ENCODE assay signal across 10 cellular contexts in the genomic region with DNA sequence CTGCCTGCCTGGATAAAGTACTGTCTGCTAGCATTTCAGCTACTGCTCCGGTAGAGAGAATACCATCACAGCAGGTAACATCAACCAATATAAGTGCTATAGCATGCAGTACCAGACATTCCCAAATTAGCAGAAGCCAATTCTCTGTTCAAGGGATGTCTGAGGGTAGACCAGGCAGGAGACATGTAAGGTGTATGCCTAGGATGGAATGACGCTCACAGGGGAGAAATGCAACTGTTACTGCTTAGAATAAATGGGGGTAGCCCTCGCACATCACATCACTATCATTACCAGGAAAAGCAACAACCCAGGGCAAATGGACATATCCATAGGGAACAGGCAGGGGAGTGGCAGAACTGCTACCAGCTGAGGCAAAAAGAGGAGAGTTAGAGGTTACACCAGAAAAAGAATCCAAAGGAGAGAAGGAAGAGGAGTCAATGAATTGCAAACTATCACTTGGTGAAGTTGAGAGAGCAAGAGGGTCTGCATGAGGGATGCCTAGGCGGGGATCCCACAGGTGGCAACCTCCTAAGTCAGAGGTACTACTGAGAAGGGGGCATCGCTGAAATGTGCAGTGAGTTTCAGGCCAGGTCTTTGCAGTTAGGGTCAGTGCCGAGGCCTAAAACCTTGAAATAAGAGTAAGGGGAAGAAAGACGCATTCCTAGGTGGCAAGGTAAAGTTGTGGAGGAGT. TPM values are rescaled to one million over a fixed set of nuclear protein-coding genes. Genes with fewer than 3 reads are reported as not detected.
DNase-seq lines count a peak whose midpoint lies in the region; ATAC-seq and TF ChIP-seq lines count a peak whose summit lies in the region.
"Had no signal": no experiment of that assay in that cellular context is flagged by ENCODE, and none has a peak within 500 bp of the region (broad histone marks: within the 10 kb centered on the region; RNA-seq: fewer than 3 reads in every experiment).

No MANE protein-coding gene starts in this region.

- H3K4me3 ChIP-seq in left ventricle myocardium inferior (peak overlapping the region; percentile 98), body of pancreas (peak overlapping the region; percentile 78 to 93), mesodermal cell (ENCODE audit: extremely low read depth, insufficient read depth, low read length, poor library complexity, severe bottlenecking) (peak overlapping the region; percentile 74), vagina (peak overlapping the region; percentile 78 to 85)

- H3K36me3 ChIP-seq in left ventricle myocardium inferior (peaks cover 34% of the 10 kb centered on the region), body of pancreas (replicated peaks in 1 of 2; ENCODE audit: insufficient read depth in 1 of 2, low read depth in 2 of 2) (peaks cover 19 to 28% of the 10 kb centered on the region in 2 donors), mesodermal cell (ENCODE audit: control insufficient read depth, insufficient read depth, low read length) (peaks cover 36% of the 10 kb centered on the region), vagina (peaks cover 0 to 34% of the 10 kb centered on the region in 2 donors)

- TF ChIP-seq CTCF in left ventricle myocardium inferior (IDR thresholded peaks at IDR 0.05; ENCODE audit: borderline replicate concordance) (no peak), body of pancreas (IDR thresholded peaks at IDR 0.05) (no peak), vagina (IDR thresholded peaks at IDR 0.05) (no peak)

- H3K27ac ChIP-seq in left ventricle myocardium inferior (replicated peaks) (peak overlapping the region; percentile 96), body of pancreas (peak overlapping the region in 3 of 4 donors; percentile 71 to 96 (median 90)), mesodermal cell (ENCODE audit: low read depth, low read length, severe bottlenecking) (no peak overlapping the region), vagina (peak overlapping the region; percentile 90)

- H3K4me1 ChIP-seq in left ventricle myocardium inferior (peaks cover 54% of the 10 kb centered on the region), body of pancreas (peaks cover 30% of the 10 kb centered on the region), mesodermal cell (ENCODE audit: control insufficient read depth, insufficient read depth, low read length, poor library complexity, severe bottlenecking) (peaks cover 13% of the 10 kb centered on the region), vagina (peaks cover 32% of the 10 kb centered on the region)

- intact Hi-C loops in left ventricle myocardium inferior (cut with micrococcal nuclease) (no loop called here), cardiac septum (cut with DNase I) (loop anchor here (5.0 kb wide), 2 partner anchors 150 to 200 kb away; partner anchors contain the start of gene IL6R), body of pancreas (cut with DNase I) (no loop called here), vagina (cut with DNase I) (loop anchor here (2.0 to 10.0 kb wide), 3 partner anchors 73 to 310 kb away; partner anchors contain the start of gene IL6R)

- DNase-seq in left ventricle myocardium inferior (no peak), cardiac septum (ENCODE audit: low spot score) (no peak), body of pancreas (no peak), vagina (ENCODE audit: extremely low spot score in 2 of 2) (no peak), CD1c-positive myeloid dendritic cell (ENCODE audit: extremely low spot score) (no peak)

- TF ChIP-seq POLR2A in body of pancreas (IDR thresholded peaks at IDR 0.05) (no peak), vagina (IDR thresholded peaks at IDR 0.05) (no peak)

- H3K9me3 ChIP-seq in left ventricle myocardium inferior (replicated peaks) (no peaks in the 10 kb centered on the region), body of pancreas (no peaks in the 10 kb centered on the region), mesodermal cell (ENCODE audit: control insufficient read depth, low read length) (no peaks in the 10 kb centered on the region), vagina (no peaks in the 10 kb centered on the region)

- ATAC-seq in body of pancreas: no peak
- ATAC-seq in HG02642 (IDR thresholded peaks at IDR 0.05; ENCODE audit: poor library complexity, unreplicated experiment): no peak
- no peak for ATAC-seq in GM19023 (IDR thresholded peaks at IDR 0.05; ENCODE audit: unreplicated experiment)

- H3K27me3 ChIP-seq in left ventricle myocardium inferior (ENCODE audit: low read depth) (no peaks in the 10 kb centered on the region), body of pancreas (no peaks in the 10 kb centered on the region), vagina (no peaks in the 10 kb centered on the region)

- 4 to 9% methylated on average over 7 of the region's 7 CpGs for WGBS in body of pancreas, 2 donors
- 15% methylated on average over 2 to 4 of the region's 7 CpGs for WGBS in mesodermal cell (ENCODE audit: insufficient coverage in 2 of 2), 2 experiments

RNA-seq across cellular contexts. Expression of gene UBE2Q1, which starts 1.1 kb away (rescaled TPM):
- 57.0 TPM for total RNA-seq in left ventricle myocardium inferior
- total RNA-seq in cardiac septum: 65.5 TPM
- total RNA-seq in body of pancreas: 10 to 100 TPM; 19.8 to 25.7 TPM
- 82.9 TPM for polyA plus RNA-seq in mesodermal cell (2013, experiment 1 of 2)
- 81.8 TPM for polyA plus RNA-seq in mesodermal cell (2013, experiment 2 of 2)
- 17.9 TPM for total RNA-seq in vagina

RNA-seq across cellular contexts. Expression of gene CHRNB2, which starts 10.2 kb away (rescaled TPM):
- total RNA-seq in left ventricle myocardium inferior: not detected
- total RNA-seq in cardiac septum: 0.05 TPM
- total RNA-seq in body of pancreas: 1 to 10 TPM in 1 of 2 donors, under 1 TPM in 1; 0.52 to 7.6 TPM
- 0.26 TPM for polyA plus RNA-seq in mesodermal cell (2013, experiment 1 of 2)
- polyA plus RNA-seq in mesodermal cell (2013, experiment 2 of 2): 0.15 TPM
- 0.74 TPM for total RNA-seq in vagina
- total RNA-seq: RPMI7951 had no signal

RNA-seq across cellular contexts. Expression of gene ADAR, which starts 50.6 kb away (rescaled TPM):
- 55.8 TPM for total RNA-seq in left ventricle myocardium inferior
- total RNA-seq in cardiac septum: 54.1 TPM
- total RNA-seq in body of pancreas: 100 to 1,000 TPM in 1 of 2 donors, 10 to 100 TPM in 1; 54.0 to 103 TPM
- 89.4 TPM for polyA plus RNA-seq in mesodermal cell (2013, experiment 1 of 2)
- polyA plus RNA-seq in mesodermal cell (2013, experiment 2 of 2): 86.7 TPM
- 92.1 TPM for total RNA-seq in vagina

RNA-seq across cellular contexts. Expression of gene SHE, which starts 55.2 kb away (rescaled TPM):
- total RNA-seq in left ventricle myocardium inferior (9.2 TPM), cardiac septum (16.8 TPM), body of pancreas (1 to 10 TPM; 2.6 to 4.2 TPM), vagina (23.8 TPM)
- 8.4 TPM for polyA plus RNA-seq in mesodermal cell (2013, experiment 1 of 2)
- 6.5 TPM for polyA plus RNA-seq in mesodermal cell (2013, experiment 2 of 2)
- total RNA-seq: myocyte, RPMI7951 had no signal

RNA-seq across cellular contexts. Expression of gene TDRD10, which starts 55.4 kb away (rescaled TPM):
- 2.6 TPM for total RNA-seq in left ventricle myocardium inferior
- 5.0 TPM for total RNA-seq in cardiac septum
- total RNA-seq in body of pancreas: 1 to 10 TPM in 1 of 2 donors, under 1 TPM in 1; 0.52 to 2.6 TPM
- 1.3 TPM for polyA plus RNA-seq in mesodermal cell (2013, experiment 1 of 2)
- polyA plus RNA-seq in mesodermal cell (2013, experiment 2 of 2): 2.3 TPM
- total RNA-seq in vagina: 4.9 TPM
- total RNA-seq: myocyte, RPMI7951 had no signal

Comparison
In these comparisons a context has a peak if more than half of its experiments do, and no peak if none do; other contexts are left out.
1. intact Hi-C loops: an anchor here in cardiac septum (5.0 kb wide) and vagina (2.0 to 10.0 kb wide); none called in left ventricle myocardium inferior and body of pancreas.